10 cellular contexts compared by ENCODE assay signal in genomic region chr1:3771108-3772026, GRCh38. TPM values are rescaled to one million over a fixed set of nuclear protein-coding genes. Genes with fewer than 3 reads are reported as not detected.
A peak's percentile ranks its signal among the peaks of the same experiment; 100 is the strongest.
DNase-seq lines count a peak whose midpoint lies in the region; ATAC-seq and TF ChIP-seq lines count a peak whose summit lies in the region.
"Had no signal": no experiment of that assay in that cellular context is flagged by ENCODE, and none has a peak within 500 bp of the region (broad histone marks: within the 10 kb centered on the region; RNA-seq: fewer than 3 reads in every experiment).

No MANE protein-coding gene starts in this region.

- H3K9me3 Mint-ChIP-seq in activated naive CD4-positive, alpha-beta T cell treated with anti-CD3 and anti-CD28 coated beads, Interleukin-2, amount 50 U/mL, for 24 hours = no peaks in the 10 kb centered on the region
- H3K9me3 Mint-ChIP-seq in activated naive CD4-positive, alpha-beta T cell treated with anti-CD3 and anti-CD28 coated beads, Interleukin-2, amount 50 U/mL, for 72 hours = no peaks in the 10 kb centered on the region

- intact Hi-C loops in mammary epithelial cell (cut with micrococcal nuclease) (no loop called here), vagina (cut with DNase I) (no loop called here)

- H3K4me3 Mint-ChIP-seq in activated naive CD4-positive, alpha-beta T cell treated with anti-CD3 and anti-CD28 coated beads, Interleukin-2, amount 50 U/mL, for 24 hours = peak overlapping the region; percentile 81

- no peaks in the 10 kb centered on the region for H3K9me3 ChIP-seq in mammary epithelial cell (replicated peaks; ENCODE audit: insufficient read depth, low read length)
- no peaks in the 10 kb centered on the region for H3K9me3 ChIP-seq in mesenchymal stem cell (ENCODE audit: control insufficient read depth, low read length)
- H3K9me3 ChIP-seq in vagina = no peaks in the 10 kb centered on the region

- CTCF ChIA-PET in mammary epithelial cell (lab: Charles Lee; ENCODE audit: low non-redundant PET) = no interaction called here

- no peak overlapping the region for H3K23ac ChIP-seq in mesenchymal stem cell (ENCODE audit: low read length in 2 of 2)

- DNase-seq in activated naive CD4-positive, alpha-beta T cell treated with anti-CD3 and anti-CD28 coated beads, Interleukin-2, amount 50 U/mL, for 72 hours (ENCODE audit: low spot score in 2 of 2) = no peak
- DNase-seq in mammary epithelial cell = no peak
- peak; percentile 1 for DNase-seq in mesenchymal stem cell
- DNase-seq in vagina (ENCODE audit: extremely low spot score in 2 of 2) = no peak
- DNase-seq in putamen (ENCODE audit: low spot score) = no peak
- DNase-seq in NCI-H82 (lab: John Stamatoyannopoulos, UW) = no peak
- DNase-seq: GF-D8 had no signal

- no peak overlapping the region for H2AK5ac ChIP-seq in mesenchymal stem cell (ENCODE audit: low read length, severe bottlenecking)

- 58% methylated on average over 9 of the region's 32 CpGs for WGBS in mammary epithelial cell (ENCODE audit: low coverage, missing lambda C conversion rate)
- WGBS in mesenchymal stem cell = 59% methylated on average over 31 of the region's 32 CpGs

- peak overlapping the region; percentile 72 for H3K27ac Mint-ChIP-seq in activated naive CD4-positive, alpha-beta T cell treated with anti-CD3 and anti-CD28 coated beads, Interleukin-2, amount 50 U/mL, for 24 hours
- H3K27ac Mint-ChIP-seq in activated naive CD4-positive, alpha-beta T cell treated with anti-CD3 and anti-CD28 coated beads, Interleukin-2, amount 50 U/mL, for 72 hours = peak overlapping the region in 1 of 2 donors; percentile 74

- no peaks in the 10 kb centered on the region for H3K36me3 Mint-ChIP-seq in activated naive CD4-positive, alpha-beta T cell treated with anti-CD3 and anti-CD28 coated beads, Interleukin-2, amount 50 U/mL, for 24 hours
- H3K36me3 Mint-ChIP-seq in activated naive CD4-positive, alpha-beta T cell treated with anti-CD3 and anti-CD28 coated beads, Interleukin-2, amount 50 U/mL, for 72 hours = no peaks in the 10 kb centered on the region

- in situ Hi-C loops in mammary epithelial cell (cut with MboI; ENCODE audit: low sequenced_read_pairs in 2 of 2) = no loop called here

- peak overlapping the region; percentile 93 for H4K8ac ChIP-seq in mesenchymal stem cell (ENCODE audit: low read length)

- TF ChIP-seq CTCF in mammary epithelial cell (conservative IDR thresholded peaks at IDR 0.05 in 1 of 2, IDR thresholded peaks at IDR 0.05 in 1 of 2; ENCODE audit: extremely low read depth in 1 of 2, insufficient read depth in 1 of 2, low read depth in 1 of 2, low read length in 2 of 2) (no peak), vagina (IDR thresholded peaks at IDR 0.05) (no peak)

- H3K4me3 ChIP-seq in mammary epithelial cell (replicated peaks in 1 of 3; ENCODE audit: insufficient read depth in 1 of 3, low read depth in 2 of 3, low read length in 3 of 3) = peak overlapping the region in 2 of 3 experiments; percentile 57 to 58
- peak overlapping the region; percentile 63 to 66 for H3K4me3 ChIP-seq in mesenchymal stem cell (ENCODE audit: insufficient read depth in 1 of 2, low read depth in 1 of 2, low read length in 2 of 2)
- H3K4me3 ChIP-seq in vagina = peak overlapping the region; percentile 67 to 90

- no peaks in the 10 kb centered on the region for H4K20me1 ChIP-seq in mammary epithelial cell (ENCODE audit: insufficient read depth, low read length)

- H3K9ac ChIP-seq in mammary epithelial cell (ENCODE audit: insufficient read depth, low read length) (no peak overlapping the region), mesenchymal stem cell (ENCODE audit: low read length) (no peak overlapping the region)

- no peak overlapping the region for H2BK5ac ChIP-seq in mesenchymal stem cell (ENCODE audit: low read depth, low read length, poor library complexity, severe bottlenecking)

- peaks cover 18% of the 10 kb centered on the region for H3K4me1 ChIP-seq in mammary epithelial cell (ENCODE audit: insufficient read depth, low read length)
- H3K4me1 ChIP-seq in mesenchymal stem cell (ENCODE audit: control insufficient read depth, insufficient read depth, low read depth, low read length) = peaks cover 51% of the 10 kb centered on the region
- H3K4me1 ChIP-seq in vagina = peaks cover 52% of the 10 kb centered on the region

- H3K18ac ChIP-seq in mesenchymal stem cell (ENCODE audit: low read depth in 1 of 2, low read length in 2 of 2) = peak overlapping the region; percentile 8 to 74

- TF ChIP-seq POLR2A in vagina (IDR thresholded peaks at IDR 0.05) = no peak

- H2BK12ac ChIP-seq in mesenchymal stem cell (ENCODE audit: low read length in 2 of 2) = no peak overlapping the region

- no peaks in the 10 kb centered on the region for H3K79me1 ChIP-seq in mesenchymal stem cell (replicated peaks; ENCODE audit: low read length, poor library complexity, severe bottlenecking)

- H2AFZ ChIP-seq in mammary epithelial cell (ENCODE audit: low read depth, low read length) (peak overlapping the region; percentile 86), mesenchymal stem cell (ENCODE audit: low read depth, low read length) (peak overlapping the region; percentile 87)

- no peak for ATAC-seq in activated naive CD4-positive, alpha-beta T cell treated with anti-CD3 and anti-CD28 coated beads, Interleukin-2, amount 50 U/mL, for 72 hours
- no peak for ATAC-seq in GM19324 (IDR thresholded peaks at IDR 0.05; ENCODE audit: low FRiP score, unreplicated experiment)

- H2BK120ac ChIP-seq in mesenchymal stem cell (ENCODE audit: low read depth, low read length) = no peak overlapping the region

- peak overlapping the region in 1 of 2 experiments; percentile 79 for H3K14ac ChIP-seq in mesenchymal stem cell (ENCODE audit: low read length in 2 of 2)

- H4K91ac ChIP-seq in mesenchymal stem cell (ENCODE audit: low read length) = peak overlapping the region; percentile 85

- H3K4me2 ChIP-seq in mammary epithelial cell (ENCODE audit: insufficient read depth, low read depth, low read length) = peak overlapping the region; percentile 100
- H3K4me2 ChIP-seq in mesenchymal stem cell (ENCODE audit: low read length, poor library complexity, severe bottlenecking) = peak overlapping the region; percentile 98

- dilution Hi-C loops in mammary epithelial cell (cut with HindIII; ENCODE audit: low sequenced_read_pairs) = loop anchor here (5.0 kb wide), 2 partner anchors 49 to 144 kb away; partner anchors contain the start of gene TPRG1L

- no peaks in the 10 kb centered on the region for H3K27me3 Mint-ChIP-seq in activated naive CD4-positive, alpha-beta T cell treated with anti-CD3 and anti-CD28 coated beads, Interleukin-2, amount 50 U/mL, for 24 hours

- H3K36me3 ChIP-seq in mammary epithelial cell (ENCODE audit: insufficient read depth, low read length) (no peaks in the 10 kb centered on the region), mesenchymal stem cell (ENCODE audit: control insufficient read depth in 1 of 2, insufficient read depth in 2 of 2, low read depth in 1 of 2, low read length in 2 of 2) (peaks cover 0 to 4% of the 10 kb centered on the region in 2 experiments), vagina (no peaks in the 10 kb centered on the region)

- no peaks in the 10 kb centered on the region for H3K79me2 ChIP-seq in mammary epithelial cell (ENCODE audit: insufficient read depth, low read length)

- BruUV-seq in mammary epithelial cell (replicated peaks; lab: Mats Ljungman, UMichigan) = no TSS peak

- H2BK15ac ChIP-seq in mesenchymal stem cell (ENCODE audit: low read depth, poor library complexity, severe bottlenecking) = no peak overlapping the region

- H3K4me1 Mint-ChIP-seq in activated naive CD4-positive, alpha-beta T cell treated with anti-CD3 and anti-CD28 coated beads, Interleukin-2, amount 50 U/mL, for 24 hours = peaks cover 10% of the 10 kb centered on the region

- H3K27me3 ChIP-seq in mammary epithelial cell (ENCODE audit: insufficient read depth, low read length) (no peaks in the 10 kb centered on the region), mesenchymal stem cell (ENCODE audit: control insufficient read depth in 1 of 2, insufficient read depth in 1 of 2, low read length in 2 of 2) (peaks cover 8 to 47% of the 10 kb centered on the region in 2 experiments), vagina (no peaks in the 10 kb centered on the region)

- H3K4ac ChIP-seq in mesenchymal stem cell (ENCODE audit: low read depth in 1 of 2, low read length in 2 of 2) = peak overlapping the region in 1 of 2 experiments; percentile 2

- H3K27ac ChIP-seq in mammary epithelial cell (ENCODE audit: insufficient read depth, low read depth, low read length) (no peak overlapping the region), mesenchymal stem cell (ENCODE audit: low read length, poor library complexity, severe bottlenecking) (no peak overlapping the region), vagina (peak overlapping the region; percentile 62)

RNA-seq across cellular contexts. Expression of gene SMIM1, which starts 1.2 kb away (rescaled TPM):
- 1 to 10 TPM; 1.0 to 2.7 TPM for total RNA-seq in activated naive CD4-positive, alpha-beta T cell treated with anti-CD3 and anti-CD28 coated beads, Interleukin-2, amount 50 U/mL, for 72 hours
- total RNA-seq in mammary epithelial cell (1 to 10 TPM; 1.2 to 2.1 TPM), vagina (not detected)
- 0.59 TPM for polyA plus RNA-seq in mammary epithelial cell
- not detected for polyA minus RNA-seq in mammary epithelial cell
- polyA plus RNA-seq in mesenchymal stem cell (2013, experiment 1 of 2) = 13.1 TPM
- 13.9 TPM for polyA plus RNA-seq in mesenchymal stem cell (2013, experiment 2 of 2)
- total RNA-seq: LHCN-M2 had no signal

RNA-seq across cellular contexts. Expression of gene CCDC27, which starts 19.1 kb away (rescaled TPM):
- not detected for total RNA-seq in activated naive CD4-positive, alpha-beta T cell treated with anti-CD3 and anti-CD28 coated beads, Interleukin-2, amount 50 U/mL, for 72 hours
- total RNA-seq in mammary epithelial cell (not detected), vagina (not detected)
- not detected for polyA plus RNA-seq in mammary epithelial cell
- polyA minus RNA-seq in mammary epithelial cell = not detected
- polyA plus RNA-seq in mesenchymal stem cell (2013, experiment 1 of 2) = not detected
- not detected for polyA plus RNA-seq in mesenchymal stem cell (2013, experiment 2 of 2)
- total RNA-seq: LHCN-M2 had no signal

RNA-seq across cellular contexts. Expression of gene LRRC47, which starts 24.9 kb away (rescaled TPM):
- total RNA-seq in activated naive CD4-positive, alpha-beta T cell treated with anti-CD3 and anti-CD28 coated beads, Interleukin-2, amount 50 U/mL, for 72 hours = 10 to 100 TPM; 26.8 to 33.9 TPM
- total RNA-seq in mammary epithelial cell (10 to 100 TPM; 31.2 to 40.2 TPM), vagina (32.4 TPM)
- 19.8 TPM for polyA plus RNA-seq in mammary epithelial cell
- 46.5 TPM for polyA minus RNA-seq in mammary epithelial cell
- polyA plus RNA-seq in mesenchymal stem cell (2013, experiment 1 of 2) = 17.1 TPM
- 18.0 TPM for polyA plus RNA-seq in mesenchymal stem cell (2013, experiment 2 of 2)
